Comparison of ENCODE assay signal across 2 cellular contexts in the genomic region with DNA sequence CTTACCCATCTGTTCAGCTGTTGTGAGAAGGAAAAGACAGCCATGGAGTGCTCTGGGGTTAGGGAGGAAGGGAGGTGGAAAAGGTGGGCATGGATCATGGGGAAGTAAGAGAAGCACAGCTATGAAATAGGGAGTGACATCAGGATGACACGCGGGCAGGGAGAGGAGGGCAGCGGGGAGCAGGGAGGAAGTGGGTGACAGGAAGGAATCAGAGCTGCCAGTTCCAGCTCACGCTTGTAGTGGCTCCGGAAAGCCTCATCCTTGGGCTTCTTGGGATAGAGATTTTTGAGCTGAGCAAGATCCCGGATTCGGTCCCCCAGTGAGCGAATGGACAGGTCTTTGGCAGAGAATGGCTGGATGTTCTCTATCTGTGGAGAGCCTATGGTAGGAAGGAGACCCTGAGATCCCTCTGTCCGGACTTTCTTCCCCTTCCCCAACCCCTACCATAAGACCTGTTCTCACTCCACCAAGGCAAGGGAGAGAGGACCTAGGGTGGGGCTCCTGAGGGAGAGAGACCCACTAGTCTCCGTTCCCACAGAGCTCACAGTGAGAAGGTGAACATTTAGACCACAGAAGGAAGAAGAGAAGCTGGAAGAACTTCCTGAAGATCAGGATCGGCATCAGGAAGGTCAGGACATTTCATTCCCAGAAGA.
TF ChIP-seq lines count a peak whose summit lies in the region.

No MANE protein-coding gene starts in this region.

TF ChIP-seq in liver, 16 proteins besides CTCF, POLR2A, EP300 and RAD21:
- TF ChIP-seq RXRA (IDR thresholded peaks at IDR 0.05) (no peak), JUND (IDR thresholded peaks at IDR 0.05) (no peak), FOXA1 (IDR thresholded peaks at IDR 0.05) (no peak), GABPA (IDR thresholded peaks at IDR 0.05 in 1 of 2, conservative IDR thresholded peaks at IDR 0.05 in 1 of 2) (no peak), NR2F2 (IDR thresholded peaks at IDR 0.05) (no peak), HNF4G (IDR thresholded peaks at IDR 0.05) (no peak), HNF4A (conservative IDR thresholded peaks at IDR 0.05) (no peak), YY1 (IDR thresholded peaks at IDR 0.05) (no peak)
- TF ChIP-seq, protein P1, sequence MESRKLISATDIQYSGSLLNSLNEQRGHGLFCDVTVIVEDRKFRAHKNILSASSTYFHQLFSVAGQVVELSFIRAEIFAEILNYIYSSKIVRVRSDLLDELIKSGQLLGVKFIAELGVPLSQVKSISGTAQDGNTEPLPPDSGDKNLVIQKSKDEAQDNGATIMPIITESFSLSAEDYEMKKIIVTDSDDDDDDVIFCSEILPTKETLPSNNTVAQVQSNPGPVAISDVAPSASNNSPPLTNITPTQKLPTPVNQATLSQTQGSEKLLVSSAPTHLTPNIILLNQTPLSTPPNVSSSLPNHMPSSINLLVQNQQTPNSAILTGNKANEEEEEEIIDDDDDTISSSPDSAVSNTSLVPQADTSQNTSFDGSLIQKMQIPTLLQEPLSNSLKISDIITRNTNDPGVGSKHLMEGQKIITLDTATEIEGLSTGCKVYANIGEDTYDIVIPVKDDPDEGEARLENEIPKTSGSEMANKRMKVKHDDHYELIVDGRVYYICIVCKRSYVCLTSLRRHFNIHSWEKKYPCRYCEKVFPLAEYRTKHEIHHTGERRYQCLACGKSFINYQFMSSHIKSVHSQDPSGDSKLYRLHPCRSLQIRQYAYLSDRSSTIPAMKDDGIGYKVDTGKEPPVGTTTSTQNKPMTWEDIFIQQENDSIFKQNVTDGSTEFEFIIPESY (IDR thresholded peaks at IDR 0.05), result no peak
- TF ChIP-seq, protein P2, sequence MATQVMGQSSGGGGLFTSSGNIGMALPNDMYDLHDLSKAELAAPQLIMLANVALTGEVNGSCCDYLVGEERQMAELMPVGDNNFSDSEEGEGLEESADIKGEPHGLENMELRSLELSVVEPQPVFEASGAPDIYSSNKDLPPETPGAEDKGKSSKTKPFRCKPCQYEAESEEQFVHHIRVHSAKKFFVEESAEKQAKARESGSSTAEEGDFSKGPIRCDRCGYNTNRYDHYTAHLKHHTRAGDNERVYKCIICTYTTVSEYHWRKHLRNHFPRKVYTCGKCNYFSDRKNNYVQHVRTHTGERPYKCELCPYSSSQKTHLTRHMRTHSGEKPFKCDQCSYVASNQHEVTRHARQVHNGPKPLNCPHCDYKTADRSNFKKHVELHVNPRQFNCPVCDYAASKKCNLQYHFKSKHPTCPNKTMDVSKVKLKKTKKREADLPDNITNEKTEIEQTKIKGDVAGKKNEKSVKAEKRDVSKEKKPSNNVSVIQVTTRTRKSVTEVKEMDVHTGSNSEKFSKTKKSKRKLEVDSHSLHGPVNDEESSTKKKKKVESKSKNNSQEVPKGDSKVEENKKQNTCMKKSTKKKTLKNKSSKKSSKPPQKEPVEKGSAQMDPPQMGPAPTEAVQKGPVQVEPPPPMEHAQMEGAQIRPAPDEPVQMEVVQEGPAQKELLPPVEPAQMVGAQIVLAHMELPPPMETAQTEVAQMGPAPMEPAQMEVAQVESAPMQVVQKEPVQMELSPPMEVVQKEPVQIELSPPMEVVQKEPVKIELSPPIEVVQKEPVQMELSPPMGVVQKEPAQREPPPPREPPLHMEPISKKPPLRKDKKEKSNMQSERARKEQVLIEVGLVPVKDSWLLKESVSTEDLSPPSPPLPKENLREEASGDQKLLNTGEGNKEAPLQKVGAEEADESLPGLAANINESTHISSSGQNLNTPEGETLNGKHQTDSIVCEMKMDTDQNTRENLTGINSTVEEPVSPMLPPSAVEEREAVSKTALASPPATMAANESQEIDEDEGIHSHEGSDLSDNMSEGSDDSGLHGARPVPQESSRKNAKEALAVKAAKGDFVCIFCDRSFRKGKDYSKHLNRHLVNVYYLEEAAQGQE (IDR thresholded peaks at IDR 0.05), result no peak
- TF ChIP-seq, protein P3, sequence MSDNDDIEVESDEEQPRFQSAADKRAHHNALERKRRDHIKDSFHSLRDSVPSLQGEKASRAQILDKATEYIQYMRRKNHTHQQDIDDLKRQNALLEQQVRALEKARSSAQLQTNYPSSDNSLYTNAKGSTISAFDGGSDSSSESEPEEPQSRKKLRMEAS (IDR thresholded peaks at IDR 0.05), result no peak
- TF ChIP-seq, protein P4, sequence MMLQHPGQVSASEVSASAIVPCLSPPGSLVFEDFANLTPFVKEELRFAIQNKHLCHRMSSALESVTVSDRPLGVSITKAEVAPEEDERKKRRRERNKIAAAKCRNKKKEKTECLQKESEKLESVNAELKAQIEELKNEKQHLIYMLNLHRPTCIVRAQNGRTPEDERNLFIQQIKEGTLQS (IDR thresholded peaks at IDR 0.05), result no peak

TF ChIP-seq in HepG2, 621 proteins besides CTCF, POLR2A, EP300 and RAD21:
- TF ChIP-seq NFRKB (IDR thresholded peaks at IDR 0.05) (no peak), PHF8 (CRISPR knock-in tag; IDR thresholded peaks at IDR 0.05) (no peak), CEBPB (IDR thresholded peaks at IDR 0.05; ENCODE audit: borderline replicate concordance, low read depth, low read length) (no peak), IRF2 (CRISPR knock-in tag; IDR thresholded peaks at IDR 0.05) (no peak), ZNF335 (CRISPR knock-in tag; IDR thresholded peaks at IDR 0.05) (no peak), HHEX (CRISPR knock-in tag; IDR thresholded peaks at IDR 0.05) (no peak), ZNF556 (CRISPR knock-in tag; IDR thresholded peaks at IDR 0.05; ENCODE audit: borderline replicate concordance) (no peak), ZBTB7A (CRISPR knock-in tag; IDR thresholded peaks at IDR 0.05) (no peak), TBX2 (CRISPR knock-in tag; IDR thresholded peaks at IDR 0.05; ENCODE audit: borderline replicate concordance) (no peak), ZNF510 (CRISPR knock-in tag; IDR thresholded peaks at IDR 0.05; ENCODE audit: low read depth) (no peak), RAD51 (IDR thresholded peaks at IDR 0.05; ENCODE audit: borderline replicate concordance) (no peak), ZSCAN30 (CRISPR knock-in tag; IDR thresholded peaks at IDR 0.05) (no peak)
- TF ChIP-seq, protein P5, sequence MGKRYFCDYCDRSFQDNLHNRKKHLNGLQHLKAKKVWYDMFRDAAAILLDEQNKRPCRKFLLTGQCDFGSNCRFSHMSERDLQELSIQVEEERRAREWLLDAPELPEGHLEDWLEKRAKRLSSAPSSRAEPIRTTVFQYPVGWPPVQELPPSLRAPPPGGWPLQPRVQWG (CRISPR knock-in tag; IDR thresholded peaks at IDR 0.05; ENCODE audit: borderline replicate concordance, low read depth), result no peak
- TF ChIP-seq, protein P6, sequence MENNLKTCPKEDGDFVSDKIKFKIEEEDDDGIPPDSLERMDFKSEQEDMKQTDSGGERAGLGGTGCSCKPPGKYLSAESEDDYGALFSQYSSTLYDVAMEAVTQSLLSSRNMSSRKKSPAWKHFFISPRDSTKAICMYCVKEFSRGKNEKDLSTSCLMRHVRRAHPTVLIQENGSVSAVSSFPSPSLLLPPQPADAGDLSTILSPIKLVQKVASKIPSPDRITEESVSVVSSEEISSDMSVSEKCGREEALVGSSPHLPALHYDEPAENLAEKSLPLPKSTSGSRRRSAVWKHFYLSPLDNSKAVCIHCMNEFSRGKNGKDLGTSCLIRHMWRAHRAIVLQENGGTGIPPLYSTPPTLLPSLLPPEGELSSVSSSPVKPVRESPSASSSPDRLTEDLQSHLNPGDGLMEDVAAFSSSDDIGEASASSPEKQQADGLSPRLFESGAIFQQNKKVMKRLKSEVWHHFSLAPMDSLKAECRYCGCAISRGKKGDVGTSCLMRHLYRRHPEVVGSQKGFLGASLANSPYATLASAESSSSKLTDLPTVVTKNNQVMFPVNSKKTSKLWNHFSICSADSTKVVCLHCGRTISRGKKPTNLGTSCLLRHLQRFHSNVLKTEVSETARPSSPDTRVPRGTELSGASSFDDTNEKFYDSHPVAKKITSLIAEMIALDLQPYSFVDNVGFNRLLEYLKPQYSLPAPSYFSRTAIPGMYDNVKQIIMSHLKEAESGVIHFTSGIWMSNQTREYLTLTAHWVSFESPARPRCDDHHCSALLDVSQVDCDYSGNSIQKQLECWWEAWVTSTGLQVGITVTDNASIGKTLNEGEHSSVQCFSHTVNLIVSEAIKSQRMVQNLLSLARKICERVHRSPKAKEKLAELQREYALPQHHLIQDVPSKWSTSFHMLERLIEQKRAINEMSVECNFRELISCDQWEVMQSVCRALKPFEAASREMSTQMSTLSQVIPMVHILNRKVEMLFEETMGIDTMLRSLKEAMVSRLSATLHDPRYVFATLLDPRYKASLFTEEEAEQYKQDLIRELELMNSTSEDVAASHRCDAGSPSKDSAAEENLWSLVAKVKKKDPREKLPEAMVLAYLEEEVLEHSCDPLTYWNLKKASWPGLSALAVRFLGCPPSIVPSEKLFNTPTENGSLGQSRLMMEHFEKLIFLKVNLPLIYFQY (CRISPR knock-in tag; IDR thresholded peaks at IDR 0.05; ENCODE audit: borderline replicate concordance), result no peak
- TF ChIP-seq, protein P7, sequence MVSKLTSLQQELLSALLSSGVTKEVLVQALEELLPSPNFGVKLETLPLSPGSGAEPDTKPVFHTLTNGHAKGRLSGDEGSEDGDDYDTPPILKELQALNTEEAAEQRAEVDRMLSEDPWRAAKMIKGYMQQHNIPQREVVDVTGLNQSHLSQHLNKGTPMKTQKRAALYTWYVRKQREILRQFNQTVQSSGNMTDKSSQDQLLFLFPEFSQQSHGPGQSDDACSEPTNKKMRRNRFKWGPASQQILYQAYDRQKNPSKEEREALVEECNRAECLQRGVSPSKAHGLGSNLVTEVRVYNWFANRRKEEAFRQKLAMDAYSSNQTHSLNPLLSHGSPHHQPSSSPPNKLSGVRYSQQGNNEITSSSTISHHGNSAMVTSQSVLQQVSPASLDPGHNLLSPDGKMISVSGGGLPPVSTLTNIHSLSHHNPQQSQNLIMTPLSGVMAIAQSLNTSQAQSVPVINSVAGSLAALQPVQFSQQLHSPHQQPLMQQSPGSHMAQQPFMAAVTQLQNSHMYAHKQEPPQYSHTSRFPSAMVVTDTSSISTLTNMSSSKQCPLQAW (CRISPR knock-in tag; IDR thresholded peaks at IDR 0.05), result no peak
- TF ChIP-seq, protein P8, sequence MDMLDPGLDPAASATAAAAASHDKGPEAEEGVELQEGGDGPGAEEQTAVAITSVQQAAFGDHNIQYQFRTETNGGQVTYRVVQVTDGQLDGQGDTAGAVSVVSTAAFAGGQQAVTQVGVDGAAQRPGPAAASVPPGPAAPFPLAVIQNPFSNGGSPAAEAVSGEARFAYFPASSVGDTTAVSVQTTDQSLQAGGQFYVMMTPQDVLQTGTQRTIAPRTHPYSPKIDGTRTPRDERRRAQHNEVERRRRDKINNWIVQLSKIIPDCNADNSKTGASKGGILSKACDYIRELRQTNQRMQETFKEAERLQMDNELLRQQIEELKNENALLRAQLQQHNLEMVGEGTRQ (IDR thresholded peaks at IDR 0.05; ENCODE audit: low read depth, low read length), result no peak
- TF ChIP-seq, protein P8 (CRISPR knock-in tag; IDR thresholded peaks at IDR 0.05; ENCODE audit: borderline replicate concordance), result no peak
